13 cellular contexts compared by ENCODE assay signal in the genomic region with DNA sequence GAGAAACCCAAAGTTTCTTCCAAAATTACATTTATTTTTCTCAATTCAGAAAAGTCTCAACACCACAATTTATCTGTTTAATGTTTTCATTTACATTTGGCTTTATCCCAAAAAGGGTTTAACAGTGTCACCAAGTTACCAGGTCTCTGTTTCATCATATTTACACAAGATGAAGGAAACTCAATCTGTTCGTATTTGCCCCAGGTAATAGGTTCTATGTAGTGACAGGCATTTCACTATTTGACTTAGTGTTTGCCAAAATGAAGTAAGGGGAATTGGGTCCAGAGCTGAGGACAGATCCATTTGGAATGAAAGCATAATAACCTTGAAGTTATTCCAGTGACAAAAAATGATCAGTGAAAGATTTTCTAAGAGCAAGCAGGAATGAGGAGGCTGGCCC. TPM values are rescaled to one million over a fixed set of nuclear protein-coding genes. Genes with fewer than 3 reads are reported as not detected.
DNase-seq lines count a peak whose midpoint lies in the region; ATAC-seq and TF ChIP-seq lines count a peak whose summit lies in the region.
"Had no signal": no experiment of that assay in that cellular context is flagged by ENCODE, and none has a peak within 500 bp of the region (broad histone marks: within the 10 kb centered on the region; RNA-seq: fewer than 3 reads in every experiment).

No MANE protein-coding gene starts in this region.

- no peaks in the 10 kb centered on the region for H3K79me2 ChIP-seq in SK-N-SH (ENCODE audit: insufficient read depth)

- POLR2A ChIA-PET in SK-N-SH (lab: Yijun Ruan, JAX) = interaction anchor here (0.6 to 0.8 kb wide), 2 partner anchors 134 to 140 kb away, joined by 3 to 4 read pairs; no protein-coding TSS in a partner anchor
- POLR2A ChIA-PET in CD8-positive, alpha-beta memory T cell (lab: Charles Lee) = no interaction called here

- H3K4me1 Mint-ChIP-seq in type B pancreatic cell (ENCODE audit: unreplicated experiment) = peaks cover 44% of the 10 kb centered on the region
- peaks cover 5 to 8% (median 5%) of the 10 kb centered on the region in 3 donors for H3K4me1 Mint-ChIP-seq in CD8-positive, alpha-beta memory T cell

- H3K9me3 ChIP-seq in SK-N-SH = no peaks in the 10 kb centered on the region
- no peaks in the 10 kb centered on the region for H3K9me3 ChIP-seq in muscle layer of colon (ENCODE audit: low read length)
- H3K9me3 ChIP-seq in CD8-positive, alpha-beta memory T cell (ENCODE audit: low read length) = no peaks in the 10 kb centered on the region
- H3K9me3 ChIP-seq: body of pancreas, SJCRH30, upper lobe of left lung had no signal

- H3K4me2 ChIP-seq in SK-N-SH = no peak overlapping the region

- H3F3A ChIP-seq in SK-N-SH (replicated peaks; ENCODE audit: insufficient read depth) = peaks cover 16% of the 10 kb centered on the region

- H3K36me3 ChIP-seq in SK-N-SH (replicated peaks in 1 of 2; ENCODE audit: control insufficient read depth in 1 of 2, insufficient read depth in 2 of 2, low read length in 1 of 2) = peaks cover 24 to 47% of the 10 kb centered on the region in 2 experiments
- peaks cover 44% of the 10 kb centered on the region for H3K36me3 ChIP-seq in muscle layer of colon (ENCODE audit: insufficient read depth, low read length)
- H3K36me3 ChIP-seq in CD8-positive, alpha-beta memory T cell (ENCODE audit: insufficient read depth, low read length) = no peaks in the 10 kb centered on the region

- H3K4me3 Mint-ChIP-seq in type B pancreatic cell = no peak overlapping the region
- H3K4me3 Mint-ChIP-seq in CD8-positive, alpha-beta memory T cell = no peak overlapping the region
- H3K4me3 Mint-ChIP-seq: dendritic cell treated with granulocyte-macrophage colony-stimulating factor and Interleukin-4, amounts not matched to agents 40 ng/mL and 50 ng/mL, for 4 days had no signal

- no peaks in the 10 kb centered on the region for H4K20me1 ChIP-seq in SK-N-SH (ENCODE audit: insufficient read depth)

- H3K4me1 ChIP-seq in SK-N-SH (ENCODE audit: control insufficient read depth in 1 of 2, insufficient read depth in 2 of 2, low read depth in 1 of 2, low read length in 1 of 2) (peaks cover 9 to 50% of the 10 kb centered on the region in 2 experiments; a peak in 3 of 4 replicates), muscle layer of colon (ENCODE audit: insufficient read depth, low read length) (peaks cover 16% of the 10 kb centered on the region)
- H3K4me1 ChIP-seq in CD8-positive, alpha-beta memory T cell (ENCODE audit: insufficient read depth, low read length) = no peaks in the 10 kb centered on the region

- ATAC-seq in SK-N-SH treated with all-trans-retinoic acid at 6 μM for 48 hours (no peak), GM19463 (IDR thresholded peaks at IDR 0.05; ENCODE audit: unreplicated experiment) (no peak)

- peaks cover 16% of the 10 kb centered on the region for H3K36me3 Mint-ChIP-seq in type B pancreatic cell
- no peaks in the 10 kb centered on the region for H3K36me3 Mint-ChIP-seq in CD8-positive, alpha-beta memory T cell

- peak overlapping the region; percentile 47 for H3K27ac Mint-ChIP-seq in type B pancreatic cell
- no peak overlapping the region for H3K27ac Mint-ChIP-seq in CD8-positive, alpha-beta memory T cell
- H3K27ac Mint-ChIP-seq: activated CD4-positive, alpha-beta T cell treated with anti-CD3 and anti-CD28 coated beads, Interleukin-2, amount 10 ng/mL, durations not matched to agents 24 days and 14 days; dendritic cell treated with granulocyte-macrophage colony-stimulating factor and Interleukin-4, amounts not matched to agents 40 ng/mL and 50 ng/mL, for 4 days had no signal

- H3K27me3 ChIP-seq in SK-N-SH (ENCODE audit: insufficient read depth) (no peaks in the 10 kb centered on the region), muscle layer of colon (ENCODE audit: control insufficient read depth in 1 of 2, insufficient read depth in 2 of 2, low read length in 2 of 2) (no peaks in the 10 kb centered on the region)
- no peaks in the 10 kb centered on the region for H3K27me3 ChIP-seq in CD8-positive, alpha-beta memory T cell (ENCODE audit: insufficient read depth, low read length, poor library complexity, severe bottlenecking)
- H3K27me3 ChIP-seq: body of pancreas, SJCRH30, upper lobe of left lung had no signal

- H3K27ac ChIP-seq in SK-N-SH (ENCODE audit: low read depth in 2 of 2, low read length in 1 of 2) (peak overlapping the region; percentile 2 to 74; a peak in 3 of 4 replicates), VCaP (peak overlapping the region; percentile 70), muscle layer of colon (ENCODE audit: low read depth, low read length) (peak overlapping the region; percentile 38)
- H3K27ac ChIP-seq in CD8-positive, alpha-beta memory T cell (ENCODE audit: low read depth, low read length) = no peak overlapping the region
- H3K27ac ChIP-seq: upper lobe of left lung had no signal

- no peak for DNase-seq in SK-N-SH
- no peak for DNase-seq in type B pancreatic cell (ENCODE audit: extremely low spot score, unreplicated experiment)
- no peak for DNase-seq in activated CD4-positive, alpha-beta T cell treated with anti-CD3 and anti-CD28 coated beads for 4 hours
- DNase-seq in CD8-positive, alpha-beta memory T cell = no peak

- H3K9me2 ChIP-seq in SK-N-SH = no peaks in the 10 kb centered on the region

- WGBS in SK-N-SH (ENCODE audit: low lambda C conversion rate) = 57% methylated on average over 1 of the region's 1 CpG

- TF ChIP-seq CTCF in SK-N-SH (IDR thresholded peaks at IDR 0.05) = no peak
- no peak for TF ChIP-seq CTCF in VCaP (conservative IDR thresholded peaks at IDR 0.05)
- TF ChIP-seq CTCF in type B pancreatic cell (conservative IDR thresholded peaks at IDR 0.05) = no peak

- H3K9ac ChIP-seq in SK-N-SH = no peak overlapping the region
- H3K9ac ChIP-seq in muscle layer of colon (ENCODE audit: low read length) = no peak overlapping the region

- TF ChIP-seq EP300 in SK-N-SH (IDR thresholded peaks at IDR 0.05; ENCODE audit: borderline replicate concordance in 1 of 2, low read depth in 1 of 2, low read length in 1 of 2) = no peak

- TF ChIP-seq RAD21 in SK-N-SH (IDR thresholded peaks at IDR 0.05; ENCODE audit: low read length) = no peak

- H3K4me3 ChIP-seq in SK-N-SH (ENCODE audit: low read depth in 2 of 2, low read length in 1 of 2) (no peak overlapping the region), muscle layer of colon (ENCODE audit: low read depth in 1 of 2, low read length in 2 of 2) (no peak overlapping the region)
- H3K4me3 ChIP-seq in CD8-positive, alpha-beta memory T cell (ENCODE audit: low read length) = no peak overlapping the region
- H3K4me3 ChIP-seq: body of pancreas, SJCRH30, upper lobe of left lung had no signal

- no peaks in the 10 kb centered on the region for H3K9me3 Mint-ChIP-seq in type B pancreatic cell
- H3K9me3 Mint-ChIP-seq in CD8-positive, alpha-beta memory T cell = no peaks in the 10 kb centered on the region
- H3K9me3 Mint-ChIP-seq: activated CD4-positive, alpha-beta T cell treated with anti-CD3 and anti-CD28 coated beads, Interleukin-2, amount 10 ng/mL, durations not matched to agents 24 days and 14 days; dendritic cell treated with granulocyte-macrophage colony-stimulating factor and Interleukin-4, amounts not matched to agents 40 ng/mL and 50 ng/mL, for 4 days had no signal

- peaks cover 5% of the 10 kb centered on the region for H3K27me3 Mint-ChIP-seq in type B pancreatic cell
- peaks cover 6 to 11% of the 10 kb centered on the region in 2 donors for H3K27me3 Mint-ChIP-seq in CD8-positive, alpha-beta memory T cell
- H3K27me3 Mint-ChIP-seq: activated CD4-positive, alpha-beta T cell treated with anti-CD3 and anti-CD28 coated beads, Interleukin-2, amount 10 ng/mL, durations not matched to agents 24 days and 14 days had no signal

- CTCF ChIA-PET in SK-N-SH (lab: Yijun Ruan, JAX) = interaction anchor here (0.8 to 15.4 kb wide), 34 partner anchors 8 to 824 kb away, joined by 3 to 332 read pairs (median 10); a partner anchor contains a TSS
- CTCF ChIA-PET in CD8-positive, alpha-beta memory T cell (lab: Charles Lee) = interaction anchor here (1.1 to 7.4 kb wide), 9 partner anchors 8 to 824 kb away, joined by 3 to 129 read pairs (median 4); no protein-coding TSS in a partner anchor

- H2AFZ ChIP-seq in SK-N-SH (ENCODE audit: low read depth) = no peak overlapping the region

TF ChIP-seq in SK-N-SH, 30 proteins besides CTCF, POLR2A, EP300 and RAD21 (continues in another document):
- TF ChIP-seq NRF1 (IDR thresholded peaks at IDR 0.05; ENCODE audit: low read depth, low read length) (no peak), SMC3 (IDR thresholded peaks at IDR 0.05; ENCODE audit: low read depth, low read length) (no peak), RXRA (IDR thresholded peaks at IDR 0.05; ENCODE audit: borderline replicate concordance, low read depth) (no peak), RCOR1 (IDR thresholded peaks at IDR 0.05; ENCODE audit: low read length) (no peak)
- TF ChIP-seq, protein P1, sequence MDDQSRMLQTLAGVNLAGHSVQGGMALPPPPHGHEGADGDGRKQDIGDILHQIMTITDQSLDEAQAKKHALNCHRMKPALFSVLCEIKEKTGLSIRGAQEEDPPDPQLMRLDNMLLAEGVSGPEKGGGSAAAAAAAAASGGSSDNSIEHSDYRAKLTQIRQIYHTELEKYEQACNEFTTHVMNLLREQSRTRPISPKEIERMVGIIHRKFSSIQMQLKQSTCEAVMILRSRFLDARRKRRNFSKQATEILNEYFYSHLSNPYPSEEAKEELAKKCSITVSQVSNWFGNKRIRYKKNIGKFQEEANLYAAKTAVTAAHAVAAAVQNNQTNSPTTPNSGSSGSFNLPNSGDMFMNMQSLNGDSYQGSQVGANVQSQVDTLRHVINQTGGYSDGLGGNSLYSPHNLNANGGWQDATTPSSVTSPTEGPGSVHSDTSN (IDR thresholded peaks at IDR 0.05) = no peak

TF ChIP-seq in SK-N-SH treated with all-trans-retinoic acid at 6 μM for 48 hours, 23 proteins besides CTCF, POLR2A, EP300 and RAD21 (continues in another document):
- TF ChIP-seq ZNF70 (CRISPR knock-in tag; IDR thresholded peaks at IDR 0.05) = no peak

RNA-seq across cellular contexts. Expression of a gene that starts 31.7 kb away (rescaled TPM):
- 25.1 and 32.0 TPM in 2 replicates for polyA plus RNA-seq in SK-N-SH (2012; rRNA removed)
- polyA plus RNA-seq in SK-N-SH (2012; cell fraction: cytosol; rRNA removed) = 29.2 and 30.9 TPM in 2 replicates
- polyA plus RNA-seq in SK-N-SH (2012; cell fraction: nucleus; rRNA removed) = 18.2 and 25.5 TPM in 2 replicates
- total RNA-seq in type B pancreatic cell (ENCODE audit: low replicate concordance) = 46.7 and 51.6 TPM in 2 replicates
- 10 to 100 TPM; 65.2 to 74.1 TPM for total RNA-seq in CD8-positive, alpha-beta memory T cell
- polyA plus RNA-seq in CD8-positive, alpha-beta memory T cell = 26.4 TPM
